ENCODE assay signal across 8 cellular contexts in the genomic region with DNA sequence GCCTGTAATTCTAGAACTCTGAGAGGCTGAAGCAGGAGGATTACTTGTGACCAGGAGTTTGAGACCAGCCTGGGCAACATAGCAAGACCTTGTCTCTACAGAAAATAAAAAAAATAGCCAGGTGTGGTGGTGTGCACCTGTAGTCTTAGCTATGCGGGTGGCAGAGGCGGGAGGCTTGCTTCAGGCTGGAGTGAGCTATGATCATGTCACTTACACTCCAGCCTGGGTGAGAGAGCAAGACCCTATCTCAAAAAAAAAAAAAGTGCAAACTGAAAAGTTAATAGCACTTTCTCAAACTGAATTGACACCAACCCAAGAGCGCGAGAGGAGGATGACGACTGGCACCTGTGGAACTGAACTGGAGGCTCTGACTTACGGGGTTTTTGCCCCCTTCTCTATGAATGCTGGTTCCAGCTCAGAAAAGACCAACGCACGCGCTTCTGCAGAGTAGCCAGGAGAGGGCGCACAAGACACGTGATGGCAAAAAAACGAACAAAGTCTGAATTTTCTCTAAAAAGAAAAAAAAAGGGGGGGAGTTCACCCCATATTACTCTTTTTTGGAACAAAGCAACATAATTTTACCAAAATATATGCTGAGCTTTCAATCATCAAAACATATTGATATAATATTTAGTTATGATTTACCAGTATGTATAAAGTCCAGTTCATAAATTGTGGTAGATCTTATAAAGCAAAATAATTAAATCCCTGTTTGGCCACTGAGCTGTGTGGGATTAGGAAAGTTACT. TPM values are rescaled to one million over a fixed set of nuclear protein-coding genes. Genes with fewer than 3 reads are reported as not detected.
DNase-seq lines count a peak whose midpoint lies in the region; ATAC-seq and TF ChIP-seq lines count a peak whose summit lies in the region.

No MANE protein-coding gene starts in this region.

- DNase-seq in Caki2 (ENCODE audit: low read depth), result peak; percentile 29
- DNase-seq in SHP77 (lab: John Stamatoyannopoulos, UW), result peak; percentile 11 to 20
- DNase-seq in activated effector memory CD4-positive, alpha-beta T cell treated with Interleukin-2 at 50 U/mL for 16 hours, result peak; percentile 33
- DNase-seq in glomerular endothelial cell (ENCODE audit: extremely low read depth, low read depth, low spot score), result peak; percentile 16
- DNase-seq in retinal pigment epithelial cell (ENCODE audit: low read depth), result no peak

- in situ Hi-C loops in Caki2 (cut with HindIII; ENCODE audit: low pct_unique_long_range_greater_than_20kb, low sequenced_read_pairs), result no loop called here

- TF ChIP-seq CTCF in KMS-11 (conservative IDR thresholded peaks at IDR 0.05; ENCODE audit: low read depth, low read length) (peak; percentile 97), retinal pigment epithelial cell (conservative IDR thresholded peaks at IDR 0.05; ENCODE audit: low read depth, low read length) (peak; percentile 93)

- H3K9ac ChIP-seq in KMS-11, result no peak overlapping the region

- H3K27me3 ChIP-seq in KMS-11 (ENCODE audit: insufficient read depth, low read depth), result no peaks in the 10 kb centered on the region

- H3K4me2 ChIP-seq in KMS-11, result no peak overlapping the region

- H3K4me1 ChIP-seq in KMS-11 (ENCODE audit: low read depth, poor library complexity, severe bottlenecking), result peaks cover 8% of the 10 kb centered on the region

- H3K27ac ChIP-seq in KMS-11, result no peak overlapping the region

- no peaks in the 10 kb centered on the region for H3K36me3 ChIP-seq in KMS-11 (ENCODE audit: insufficient read depth)

- no peaks in the 10 kb centered on the region for H4K20me1 ChIP-seq in KMS-11 (ENCODE audit: insufficient read depth)

- H2AFZ ChIP-seq in KMS-11 (ENCODE audit: low read depth), result no peak overlapping the region

- no peaks in the 10 kb centered on the region for H3K79me2 ChIP-seq in KMS-11 (ENCODE audit: insufficient read depth, low read depth)

- no peak for ATAC-seq in GM19328 (IDR thresholded peaks at IDR 0.05; ENCODE audit: unreplicated experiment)
- ATAC-seq in GM19035 (IDR thresholded peaks at IDR 0.05; ENCODE audit: unreplicated experiment), result no peak

- H3K4me3 ChIP-seq in KMS-11 (IDR thresholded peaks at IDR 0.05; ENCODE audit: insufficient read depth, low read depth, low read length) (no peak overlapping the region), retinal pigment epithelial cell (ENCODE audit: low read length) (no peak overlapping the region)

RNA-seq across cellular contexts. Expression of gene CFAP92, which starts 23.7 kb away (rescaled TPM):
- total RNA-seq in Caki2 (2014; rRNA removed; shearing (Covaris generic); ENCODE audit: low replicate concordance), result 1.2 TPM in 1 of 2 replicates, not detected in the other
- total RNA-seq in glomerular endothelial cell, result 1.0 and 1.7 TPM in 2 replicates

RNA-seq across cellular contexts. Expression of gene EFCC1, which starts 30.9 kb away (rescaled TPM):
- not detected in 2 replicates for total RNA-seq in Caki2 (2014; rRNA removed; shearing (Covaris generic); ENCODE audit: low replicate concordance)
- 1.8 and 3.0 TPM in 2 replicates for total RNA-seq in glomerular endothelial cell
